ENCODE assay signal across 14 cellular contexts in the genomic region with DNA sequence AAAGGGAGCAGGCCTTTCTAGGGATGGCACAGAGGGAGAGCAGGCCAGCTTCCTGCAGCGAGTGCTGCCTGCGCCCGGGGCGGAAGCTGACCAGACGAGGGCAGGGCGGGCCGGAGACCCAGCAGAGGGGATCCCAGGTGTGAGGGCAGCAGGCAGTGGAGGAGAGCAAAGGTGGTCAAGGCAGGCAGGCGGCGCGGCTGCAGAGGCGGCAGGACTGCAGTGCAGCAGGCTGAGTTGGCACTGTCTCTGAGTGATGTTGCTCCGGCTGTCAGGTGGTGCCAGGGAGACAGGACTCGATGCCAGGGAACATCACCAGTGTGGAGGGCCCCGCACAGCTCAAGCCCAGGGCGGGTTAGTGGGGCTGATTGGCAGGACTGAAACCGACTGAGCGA. TPM values are rescaled to one million over a fixed set of nuclear protein-coding genes. Genes with fewer than 3 reads are reported as not detected.
A peak's percentile ranks its signal among the peaks of the same experiment; 100 is the strongest.
DNase-seq lines count a peak whose midpoint lies in the region; ATAC-seq and TF ChIP-seq lines count a peak whose summit lies in the region.
"Had no signal": no experiment of that assay in that cellular context is flagged by ENCODE, and none has a peak within 500 bp of the region (broad histone marks: within the 10 kb centered on the region; RNA-seq: fewer than 3 reads in every experiment).

No MANE protein-coding gene starts in this region.

- H3K27ac ChIP-seq in HUES6 (ENCODE audit: low read depth, low read length), result peak overlapping the region; percentile 6; the same call in 1 of the 2 replicates
- peak overlapping the region; percentile 14; the same call in 1 of the 2 replicates for H3K27ac ChIP-seq in VCaP
- H3K27ac ChIP-seq: hepatocyte had no signal

- peak; percentile 10; the same call in 1 of the 2 replicates for TF ChIP-seq CTCF in VCaP (conservative IDR thresholded peaks at IDR 0.05)

- H3K4me1 ChIP-seq in HUES6 (ENCODE audit: control insufficient read depth, insufficient read depth, low read length), result peaks cover 19% of the 10 kb centered on the region
- peaks cover 24% of the 10 kb centered on the region for H3K4me1 ChIP-seq in skeletal muscle satellite cell (ENCODE audit: control insufficient read depth, insufficient read depth, low read length)

- H3K4me3 ChIP-seq in HUES6 (ENCODE audit: low read depth, low read length), result no peak overlapping the region
- no peak overlapping the region for H3K4me3 ChIP-seq in skeletal muscle satellite cell (ENCODE audit: low read length)
- H3K4me3 ChIP-seq: hepatocyte had no signal

- DNase-seq in left cardiac atrium (peak; percentile 56), left lobe of liver (ENCODE audit: low spot score) (no peak), NCI-H1105 (lab: John Stamatoyannopoulos, UW) (no peak)
- DNase-seq in activated CD8-positive, alpha-beta memory T cell treated with anti-CD3 and anti-CD28 coated beads, Interleukin-2, amount 50 U/mL, for 48 hours, result no peak
- DNase-seq: activated CD4-positive, alpha-beta T cell treated with anti-CD3 and anti-CD28 coated beads for 48 hours; activated naive CD4-positive, alpha-beta T cell treated with anti-CD3 and anti-CD28 coated beads for 36 hours; Calu3; effector memory CD8-positive, alpha-beta T cell; NCI-H510A had no signal

- H3K9ac ChIP-seq in HUES6 (ENCODE audit: low read length) (no peak overlapping the region), skeletal muscle satellite cell (ENCODE audit: low read depth, low read length) (peak overlapping the region; percentile 12)

- no peaks in the 10 kb centered on the region for H3K36me3 ChIP-seq in HUES6 (ENCODE audit: control insufficient read depth, insufficient read depth, low read length)
- H3K36me3 ChIP-seq in skeletal muscle satellite cell (ENCODE audit: insufficient read depth, low read length), result no peaks in the 10 kb centered on the region

- ATAC-seq in left cardiac atrium, result peak; percentile 60 to 75
- no peak for ATAC-seq in HG03469 (IDR thresholded peaks at IDR 0.05; ENCODE audit: unreplicated experiment)
- ATAC-seq in left lobe of liver, result no peak
- ATAC-seq: effector memory CD8-positive, alpha-beta T cell had no signal

- H3K27me3 ChIP-seq in HUES6 (ENCODE audit: control insufficient read depth, insufficient read depth, low read length) (no peaks in the 10 kb centered on the region), skeletal muscle satellite cell (ENCODE audit: control insufficient read depth, insufficient read depth, low read length) (no peaks in the 10 kb centered on the region)
- H3K27me3 ChIP-seq: hepatocyte had no signal

- H3K9me3 ChIP-seq in HUES6 (ENCODE audit: control insufficient read depth, insufficient read depth, low read depth, low read length), result no peaks in the 10 kb centered on the region
- H3K9me3 ChIP-seq in skeletal muscle satellite cell (replicated peaks; ENCODE audit: low read length), result no peaks in the 10 kb centered on the region

- intact Hi-C loops in left cardiac atrium (cut with DNase I), result no loop called here

- H3K4me2 ChIP-seq in skeletal muscle satellite cell (ENCODE audit: low read length), result peak overlapping the region; percentile 55
- H3K4me2 ChIP-seq: hepatocyte had no signal

RNA-seq across cellular contexts. Expression of a gene that starts 22.3 kb away (rescaled TPM):
- total RNA-seq in left cardiac atrium (10 to 100 TPM; 18.6 to 20.4 TPM), left lobe of liver (3.4 TPM)
- 61.6 and 71.2 TPM in 2 replicates for total RNA-seq in skeletal muscle satellite cell (2012; rRNA removed)

Comparison
In these comparisons a context has a peak if more than half of its experiments do, and no peak if none do; other contexts are left out.
1. ATAC-seq: peak in left cardiac atrium (2 of 2); none in HG03469 (single experiment) and left lobe of liver (single experiment).